1 cellular context compared by ENCODE assay signal in genomic region chr16:1160773-1161348, GRCh38.
TF ChIP-seq lines count a peak whose summit lies in the region.

No MANE protein-coding gene starts in this region.

TF ChIP-seq in K562, 482 proteins besides CTCF, POLR2A, EP300 and RAD21:
- TF ChIP-seq KLF6 (CRISPR knock-in tag; IDR thresholded peaks at IDR 0.05; ENCODE audit: borderline replicate concordance) (no peak), ZNF740 (CRISPR knock-in tag; IDR thresholded peaks at IDR 0.05) (peak; percentile 45; the same call in 1 of the 2 replicates), ZNF740 (tag; IDR thresholded peaks at IDR 0.05) (peak in 1 of 2 experiments; percentile 59; a peak in 1 of 4 replicates)
